10 cellular contexts compared by ENCODE assay signal in genomic region chr5:73338201-73339126, GRCh38.
DNase-seq lines count a peak whose midpoint lies in the region; ATAC-seq and TF ChIP-seq lines count a peak whose summit lies in the region.
"Had no signal": no experiment of that assay in that cellular context is flagged by ENCODE, and none has a peak within 500 bp of the region (broad histone marks: within the 10 kb centered on the region; RNA-seq: fewer than 3 reads in every experiment).

No MANE protein-coding gene starts in this region.

- H3K36me3 ChIP-seq in H7 (replicated peaks; ENCODE audit: control insufficient read depth, insufficient read depth, low read length) (no peaks in the 10 kb centered on the region), colonic mucosa (no peaks in the 10 kb centered on the region)
- H3K36me3 ChIP-seq in CD8-positive, alpha-beta T cell (ENCODE audit: insufficient read depth, low read length) = no peaks in the 10 kb centered on the region

- H3K27me3 ChIP-seq in H7 (ENCODE audit: control insufficient read depth, insufficient read depth, low read length) (no peaks in the 10 kb centered on the region), colonic mucosa (peaks cover 17% of the 10 kb centered on the region)
- H3K27me3 ChIP-seq in CD8-positive, alpha-beta T cell (ENCODE audit: insufficient read depth, low read length) = peaks cover 15% of the 10 kb centered on the region

- no peak for TF ChIP-seq CTCF in fibroblast of pulmonary artery (IDR thresholded peaks at IDR 0.05; ENCODE audit: low read length, missing control alignments)
- TF ChIP-seq CTCF in CD8-positive, alpha-beta T cell (IDR thresholded peaks at IDR 0.05) = no peak
- no peak for TF ChIP-seq CTCF in colonic mucosa (IDR thresholded peaks at IDR 0.05)

- H3K9me3 ChIP-seq in CD8-positive, alpha-beta T cell (ENCODE audit: low read length) = no peaks in the 10 kb centered on the region
- H3K9me3 ChIP-seq in colonic mucosa = no peaks in the 10 kb centered on the region

- H3K27me3 Mint-ChIP-seq in CD8-positive, alpha-beta T cell (ENCODE audit: low read depth) = peaks cover 73% of the 10 kb centered on the region

- POLR2A ChIA-PET in CD8-positive, alpha-beta T cell (lab: Charles Lee) = no interaction called here

- no peak overlapping the region for H3K4me3 ChIP-seq in H7 (ENCODE audit: insufficient read depth, low read depth, low read length)
- no peak overlapping the region for H3K4me3 ChIP-seq in fibroblast of pulmonary artery (replicated peaks; ENCODE audit: low read depth, low read length)
- H3K4me3 ChIP-seq in CD8-positive, alpha-beta T cell (ENCODE audit: low read depth, low read length) = no peak overlapping the region
- H3K4me3 ChIP-seq in colonic mucosa = no peak overlapping the region

- CTCF ChIA-PET in CD8-positive, alpha-beta T cell (lab: Charles Lee) = interaction anchor here (1.0 kb wide), 1 partner anchor 49 kb away, joined by 3 read pairs; no protein-coding TSS in a partner anchor

- no peak overlapping the region for H3K27ac ChIP-seq in CD8-positive, alpha-beta T cell (ENCODE audit: low read depth, low read length)
- H3K27ac ChIP-seq in colonic mucosa = no peak overlapping the region

- ATAC-seq in CD8-positive, alpha-beta T cell = no peak
- no peak for ATAC-seq in GM21723 (IDR thresholded peaks at IDR 0.05; ENCODE audit: unreplicated experiment)
- ATAC-seq: HCT116 had no signal

- DNase-seq in H7 = peak; percentile 26
- peak; percentile 52 for DNase-seq in NCI-H748 treated with DMSO at 0.1 percent for 48 hours (lab: John Stamatoyannopoulos, UW)
- DNase-seq in fibroblast of pulmonary artery (ENCODE audit: low read depth) = peak; percentile 36
- DNase-seq in smooth muscle cell of the brain vasculature (ENCODE audit: low read depth, low spot score) = peak; percentile 99
- DNase-seq in CD8-positive, alpha-beta T cell = no peak
- DNase-seq in NOMO-1 treated with dmso at 0.1 percent for 144 hours (lab: John Stamatoyannopoulos, UW; ENCODE audit: unreplicated experiment) = no peak
- no peak for DNase-seq in colonic mucosa
- DNase-seq: activated effector memory CD4-positive, alpha-beta T cell treated with Interleukin-2 at 50 U/mL for 16 hours had no signal

- intact Hi-C loops in CD8-positive, alpha-beta T cell (cut with DNase I, micrococcal nuclease) = no loop called here
- intact Hi-C loops in colonic mucosa (cut with DNase I) = no loop called here

- H3K4me1 ChIP-seq in CD8-positive, alpha-beta T cell (ENCODE audit: insufficient read depth, low read length) = no peaks in the 10 kb centered on the region
- H3K4me1 ChIP-seq in colonic mucosa = no peaks in the 10 kb centered on the region

- H3K9me3 Mint-ChIP-seq in CD8-positive, alpha-beta T cell = no peaks in the 10 kb centered on the region

- H3K27ac Mint-ChIP-seq in CD8-positive, alpha-beta T cell = no peak overlapping the region

- no peak overlapping the region for H3K9ac ChIP-seq in colonic mucosa (ENCODE audit: low read depth in 2 of 2, low read length in 2 of 2)

- no peaks in the 10 kb centered on the region for H3K4me1 Mint-ChIP-seq in CD8-positive, alpha-beta T cell (ENCODE audit: low read depth)

- H3K4me3 Mint-ChIP-seq in CD8-positive, alpha-beta T cell = no peak overlapping the region

- H3K36me3 Mint-ChIP-seq in CD8-positive, alpha-beta T cell = no peaks in the 10 kb centered on the region

Comparison
In these comparisons a context has a peak if more than half of its experiments do, and no peak if none do; other contexts are left out.
1. DNase-seq: peak in H7 (single experiment), NCI-H748 treated with DMSO at 0.1 percent for 48 hours (single experiment), fibroblast of pulmonary artery (single experiment) and smooth muscle cell of the brain vasculature (single experiment); none in CD8-positive, alpha-beta T cell (0 of 7), NOMO-1 treated with dmso at 0.1 percent for 144 hours (single experiment) and colonic mucosa (single experiment).